ENCODE assay signal across 8 cellular contexts in the genomic region with DNA sequence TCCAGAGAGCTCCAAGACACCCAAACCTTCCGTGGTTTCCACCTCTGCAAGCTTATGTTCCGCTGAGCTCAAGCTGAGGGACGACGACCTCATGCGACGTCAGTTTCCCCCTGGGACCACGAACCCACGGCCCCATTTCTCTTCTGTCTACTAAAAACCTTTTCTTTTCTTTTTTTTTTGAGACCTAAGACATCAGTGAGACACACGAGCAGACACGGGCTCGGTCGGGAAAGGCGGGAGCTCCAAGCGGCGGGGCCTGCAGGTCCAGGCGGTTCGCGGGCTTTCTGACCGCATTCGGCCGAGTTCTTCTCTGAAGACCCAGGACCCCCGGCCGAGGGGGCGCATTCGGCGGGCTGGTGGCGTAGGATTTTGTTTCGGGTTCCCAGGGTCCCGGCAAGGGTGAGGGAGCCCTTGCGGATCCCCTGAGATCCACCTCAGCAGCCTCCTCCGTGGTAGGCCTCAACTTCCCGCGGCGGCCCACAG. TPM values are rescaled to one million over a fixed set of nuclear protein-coding genes. Genes with fewer than 3 reads are reported as not detected.
DNase-seq lines count a peak whose midpoint lies in the region; ATAC-seq and TF ChIP-seq lines count a peak whose summit lies in the region.

No MANE protein-coding gene starts in this region.

- WGBS in liver: 1% methylated on average over 34 of the region's 34 CpGs
- WGBS in upper lobe of left lung, 2 donors: 1 to 2% methylated on average over 26 to 30 of the region's 34 CpGs

- intact Hi-C loops in Right ventricle myocardium inferior (cut with DNase I): loop anchor here (5.0 to 10.0 kb wide), 4 partner anchors 36 to 136 kb away; a partner anchor contains a TSS
- intact Hi-C loops in ascending aorta (cut with DNase I): loop anchor here (1.0 to 10.0 kb wide), 4 partner anchors 94 to 1448 kb away; a partner anchor contains a TSS

- TF ChIP-seq CTCF in cardiac muscle cell (IDR thresholded peaks at IDR 0.05; ENCODE audit: low read depth, low read length) (no peak), ascending aorta (IDR thresholded peaks at IDR 0.05) (no peak), liver (IDR thresholded peaks at IDR 0.05; ENCODE audit: low read depth, low read length, missing input control) (no peak), upper lobe of left lung (IDR thresholded peaks at IDR 0.05) (no peak), GM13977 (IDR thresholded peaks at IDR 0.05; ENCODE audit: extremely low read depth, insufficient read depth, missing control alignments) (no peak)

- peak overlapping the region; percentile 65 for H3K27ac ChIP-seq in cardiac muscle cell
- no peak overlapping the region for H3K27ac ChIP-seq in ascending aorta
- H3K27ac ChIP-seq in liver (ENCODE audit: low read depth in 1 of 2, low read length in 2 of 2): no peak overlapping the region
- H3K27ac ChIP-seq in upper lobe of left lung: peak overlapping the region in 2 of 4 donors; percentile 33 to 98

- no peak for TF ChIP-seq POLR2A in upper lobe of left lung (IDR thresholded peaks at IDR 0.05)

- no peaks in the 10 kb centered on the region for H3K27me3 ChIP-seq in cardiac muscle cell
- no peaks in the 10 kb centered on the region for H3K27me3 ChIP-seq in ascending aorta
- H3K27me3 ChIP-seq in liver (ENCODE audit: control insufficient read depth in 4 of 4, insufficient read depth in 4 of 4, low read length in 3 of 4): no peaks in the 10 kb centered on the region
- H3K27me3 ChIP-seq in upper lobe of left lung: no peaks in the 10 kb centered on the region

- no peak for TF ChIP-seq EP300 in upper lobe of left lung (IDR thresholded peaks at IDR 0.05)

- no peak for TF ChIP-seq RAD21 in liver (IDR thresholded peaks at IDR 0.05)

- in situ Hi-C loops in GM13977 (cut with MboI; ENCODE audit: low pct_unique_long_range_greater_than_20kb, low sequenced_read_pairs, unreplicated experiment): no loop called here

- DNase-seq in cardiac muscle cell (ENCODE audit: low read depth in 1 of 2, low spot score in 1 of 2) (peak in 1 of 2 donors; percentile 28), Right ventricle myocardium inferior (ENCODE audit: missing footprints) (no peak), ascending aorta (ENCODE audit: low spot score in 2 of 2) (no peak), upper lobe of left lung (no peak), HuH-7 (ENCODE audit: low spot score) (no peak), GM13977 (ENCODE audit: low spot score) (no peak)

- no peak overlapping the region for H3K9ac ChIP-seq in liver (ENCODE audit: low read depth in 1 of 2, low read length in 2 of 2)

- H3K4me1 ChIP-seq in cardiac muscle cell (ENCODE audit: low read depth) (peaks cover 10% of the 10 kb centered on the region), ascending aorta (peaks cover 15 to 20% of the 10 kb centered on the region in 2 donors), liver (ENCODE audit: control insufficient read depth in 4 of 4, insufficient read depth in 4 of 4, low read length in 3 of 4) (peaks cover 3 to 27% (median 21%) of the 10 kb centered on the region in 4 donors), upper lobe of left lung (peaks cover 23 to 40% (median 30%) of the 10 kb centered on the region in 4 donors)

- ATAC-seq in Right ventricle myocardium inferior: no peak
- ATAC-seq in HG03521 (IDR thresholded peaks at IDR 0.05; ENCODE audit: unreplicated experiment): peak; percentile 1
- no peak for ATAC-seq in upper lobe of left lung (ENCODE audit: low FRiP score in 2 of 2)

- H3K4me3 ChIP-seq in cardiac muscle cell: peak overlapping the region; percentile 86
- peak overlapping the region; percentile 81 to 98 for H3K4me3 ChIP-seq in ascending aorta
- H3K4me3 ChIP-seq in liver (ENCODE audit: low read depth in 1 of 3, low read length in 3 of 3): peak overlapping the region; percentile 75 to 81 (median 77)
- peak overlapping the region; percentile 49 to 100 (median 80) for H3K4me3 ChIP-seq in upper lobe of left lung

- H3K36me3 ChIP-seq in cardiac muscle cell (no peaks in the 10 kb centered on the region), ascending aorta (peaks cover 0 to 2% of the 10 kb centered on the region in 2 donors), liver (ENCODE audit: control insufficient read depth in 4 of 4, insufficient read depth in 3 of 4, low read depth in 1 of 4, low read length in 3 of 4) (peaks cover 0 to 6% (median 3%) of the 10 kb centered on the region in 4 donors), upper lobe of left lung (peaks cover 0 to 11% (median 5%) of the 10 kb centered on the region in 4 donors)

- H3K9me3 ChIP-seq in cardiac muscle cell (ENCODE audit: low read depth) (no peaks in the 10 kb centered on the region), ascending aorta (no peaks in the 10 kb centered on the region), liver (ENCODE audit: control insufficient read depth in 4 of 4, low read length in 3 of 4) (no peaks in the 10 kb centered on the region), upper lobe of left lung (no peaks in the 10 kb centered on the region)

TF ChIP-seq in liver, 16 proteins besides CTCF, POLR2A, EP300 and RAD21:
- TF ChIP-seq EGR1 (IDR thresholded peaks at IDR 0.05; ENCODE audit: low read depth in 2 of 2) (no peak), GABPA (IDR thresholded peaks at IDR 0.05 in 1 of 2, conservative IDR thresholded peaks at IDR 0.05 in 1 of 2) (no peak), RXRA (IDR thresholded peaks at IDR 0.05) (no peak), TAF1 (conservative IDR thresholded peaks at IDR 0.05) (no peak), NR2F2 (IDR thresholded peaks at IDR 0.05) (no peak), FOXA1 (IDR thresholded peaks at IDR 0.05) (no peak)
- TF ChIP-seq, protein P1, sequence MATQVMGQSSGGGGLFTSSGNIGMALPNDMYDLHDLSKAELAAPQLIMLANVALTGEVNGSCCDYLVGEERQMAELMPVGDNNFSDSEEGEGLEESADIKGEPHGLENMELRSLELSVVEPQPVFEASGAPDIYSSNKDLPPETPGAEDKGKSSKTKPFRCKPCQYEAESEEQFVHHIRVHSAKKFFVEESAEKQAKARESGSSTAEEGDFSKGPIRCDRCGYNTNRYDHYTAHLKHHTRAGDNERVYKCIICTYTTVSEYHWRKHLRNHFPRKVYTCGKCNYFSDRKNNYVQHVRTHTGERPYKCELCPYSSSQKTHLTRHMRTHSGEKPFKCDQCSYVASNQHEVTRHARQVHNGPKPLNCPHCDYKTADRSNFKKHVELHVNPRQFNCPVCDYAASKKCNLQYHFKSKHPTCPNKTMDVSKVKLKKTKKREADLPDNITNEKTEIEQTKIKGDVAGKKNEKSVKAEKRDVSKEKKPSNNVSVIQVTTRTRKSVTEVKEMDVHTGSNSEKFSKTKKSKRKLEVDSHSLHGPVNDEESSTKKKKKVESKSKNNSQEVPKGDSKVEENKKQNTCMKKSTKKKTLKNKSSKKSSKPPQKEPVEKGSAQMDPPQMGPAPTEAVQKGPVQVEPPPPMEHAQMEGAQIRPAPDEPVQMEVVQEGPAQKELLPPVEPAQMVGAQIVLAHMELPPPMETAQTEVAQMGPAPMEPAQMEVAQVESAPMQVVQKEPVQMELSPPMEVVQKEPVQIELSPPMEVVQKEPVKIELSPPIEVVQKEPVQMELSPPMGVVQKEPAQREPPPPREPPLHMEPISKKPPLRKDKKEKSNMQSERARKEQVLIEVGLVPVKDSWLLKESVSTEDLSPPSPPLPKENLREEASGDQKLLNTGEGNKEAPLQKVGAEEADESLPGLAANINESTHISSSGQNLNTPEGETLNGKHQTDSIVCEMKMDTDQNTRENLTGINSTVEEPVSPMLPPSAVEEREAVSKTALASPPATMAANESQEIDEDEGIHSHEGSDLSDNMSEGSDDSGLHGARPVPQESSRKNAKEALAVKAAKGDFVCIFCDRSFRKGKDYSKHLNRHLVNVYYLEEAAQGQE (IDR thresholded peaks at IDR 0.05): no peak
- TF ChIP-seq, protein P2, sequence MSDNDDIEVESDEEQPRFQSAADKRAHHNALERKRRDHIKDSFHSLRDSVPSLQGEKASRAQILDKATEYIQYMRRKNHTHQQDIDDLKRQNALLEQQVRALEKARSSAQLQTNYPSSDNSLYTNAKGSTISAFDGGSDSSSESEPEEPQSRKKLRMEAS (IDR thresholded peaks at IDR 0.05): no peak

RNA-seq across cellular contexts. Expression of a gene that starts 0.4 kb away (rescaled TPM):
- total RNA-seq in cardiac muscle cell (15.5 and 32.6 TPM in 2 replicates), Right ventricle myocardium inferior (1.2 TPM), ascending aorta (3.2 TPM), liver (10 to 100 TPM in 1 of 2 donors, under 1 TPM in 1; 0.75 to 17.7 TPM), upper lobe of left lung (10 to 100 TPM in 2 of 6 donors, 1 to 10 TPM in 4; 3.2 to 35.6 (median 6.7) TPM)
- polyA plus RNA-seq in cardiac muscle cell (11.1 and 36.5 TPM in 2 replicates), liver (under 1 TPM; 0.59 to 0.61 TPM)

RNA-seq across cellular contexts. Expression of a gene that starts 0.7 kb away (rescaled TPM):
- total RNA-seq in cardiac muscle cell (26.6 and 31.3 TPM in 2 replicates), Right ventricle myocardium inferior (27.3 TPM), ascending aorta (39.9 TPM), liver (10 to 100 TPM; 22.5 to 36.8 TPM), upper lobe of left lung (100 to 1,000 TPM in 1 of 6 donors, 10 to 100 TPM in 5; 24.9 to 130 (median 44.4) TPM)
- polyA plus RNA-seq in cardiac muscle cell (18.3 and 26.2 TPM in 2 replicates), liver (1 to 10 TPM; 6.7 to 7.9 TPM)

RNA-seq across cellular contexts. Expression of a gene that starts 37.1 kb away (rescaled TPM):
- total RNA-seq in cardiac muscle cell: 17.9 and 24.9 TPM in 2 replicates
- polyA plus RNA-seq in cardiac muscle cell: 24.5 and 25.5 TPM in 2 replicates
- 18.6 TPM for total RNA-seq in Right ventricle myocardium inferior
- total RNA-seq in ascending aorta: 0.53 TPM
- 10 to 100 TPM in 1 of 2 donors, 1 to 10 TPM in 1; 6.3 to 11.3 TPM for total RNA-seq in liver
- polyA plus RNA-seq in liver: 10 to 100 TPM in 1 of 2 donors, 1 to 10 TPM in 1; 8.7 to 11.8 TPM
- 10 to 100 TPM in 4 of 6 donors, 1 to 10 TPM in 2; 7.7 to 26.2 (median 10.8) TPM for total RNA-seq in upper lobe of left lung

RNA-seq across cellular contexts. Expression of a gene that starts 37.9 kb away (rescaled TPM):
- total RNA-seq in cardiac muscle cell (71.8 and 106 TPM in 2 replicates), Right ventricle myocardium inferior (56.9 TPM), ascending aorta (121 TPM), liver (10 to 100 TPM; 44.9 to 58.1 TPM), upper lobe of left lung (100 to 1,000 TPM in 2 of 6 donors, 10 to 100 TPM in 4; 93.3 to 226 (median 98.4) TPM)
- polyA plus RNA-seq in cardiac muscle cell (39.6 and 74.3 TPM in 2 replicates), liver (10 to 100 TPM; 15.5 to 22.1 TPM)
